8 cellular contexts compared by ENCODE assay signal in the genomic region with DNA sequence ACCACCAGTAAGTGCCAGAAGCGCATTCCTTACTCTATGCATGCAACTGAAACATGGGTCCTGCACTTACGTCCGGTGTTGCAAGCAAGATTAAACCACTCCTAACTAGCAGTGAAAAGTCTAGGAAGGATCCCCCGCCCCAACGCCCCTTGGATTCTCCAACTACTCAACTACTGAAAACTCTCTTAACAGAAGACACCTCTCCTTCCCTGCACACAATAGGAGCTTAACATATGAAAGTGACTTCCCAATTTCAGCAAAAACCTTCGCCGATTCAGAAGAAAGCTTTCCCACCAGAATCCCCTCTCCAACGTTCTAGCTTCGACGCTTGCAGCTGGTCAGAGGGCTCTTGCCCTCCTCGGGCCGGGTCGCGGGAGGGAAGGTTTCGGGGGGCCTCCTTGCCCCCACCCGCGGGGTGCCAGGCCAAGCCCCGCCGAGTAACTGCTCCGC. TPM values are rescaled to one million over a fixed set of nuclear protein-coding genes. Genes with fewer than 3 reads are reported as not detected.
DNase-seq lines count a peak whose midpoint lies in the region; ATAC-seq, FAIRE-seq and TF ChIP-seq lines count a peak whose summit lies in the region.

No MANE protein-coding gene starts in this region.

- no peaks in the 10 kb centered on the region for H3K9me2 ChIP-seq in OCI-LY7 (ENCODE audit: insufficient read depth, low read length)

- WGBS in A549 (ENCODE audit: missing lambda C conversion rate) = under 1% methylated on average over 13 of the region's 20 CpGs
- 0% methylated on average over 15 to 20 of the region's 20 CpGs for WGBS in lower leg skin, 2 donors

- TF ChIP-seq EP300 in A549 (IDR thresholded peaks at IDR 0.05) = no peak

- H3K4me3 ChIP-seq in A549 (peak overlapping the region; percentile 99), OCI-LY7 (ENCODE audit: low read depth, low read length, poor library complexity, severe bottlenecking) (peak overlapping the region; percentile 82), lower leg skin (ENCODE audit: low read depth, poor library complexity, severe bottlenecking) (peak overlapping the region; percentile 95)

- H3K4me1 Mint-ChIP-seq in type B pancreatic cell (ENCODE audit: unreplicated experiment) = peaks cover 13% of the 10 kb centered on the region

- H3K36me3 Mint-ChIP-seq in type B pancreatic cell = peaks cover 9% of the 10 kb centered on the region

- peak overlapping the region; percentile 90 for H2AFZ ChIP-seq in OCI-LY7 (ENCODE audit: low read length)

- TF ChIP-seq CTCF in A549 (IDR thresholded peaks at IDR 0.05) = no peak
- no peak for TF ChIP-seq CTCF in GM13977 (IDR thresholded peaks at IDR 0.05; ENCODE audit: extremely low read depth, insufficient read depth, missing control alignments)
- TF ChIP-seq CTCF in OCI-LY7 (conservative IDR thresholded peaks at IDR 0.05; ENCODE audit: low read length) = no peak
- TF ChIP-seq CTCF in lower leg skin (IDR thresholded peaks at IDR 0.05) = no peak
- no peak for TF ChIP-seq CTCF in type B pancreatic cell (conservative IDR thresholded peaks at IDR 0.05)

- no peaks in the 10 kb centered on the region for H3K9me3 Mint-ChIP-seq in type B pancreatic cell

- peak overlapping the region; percentile 98 for H3K27ac Mint-ChIP-seq in type B pancreatic cell

- CTCF ChIA-PET in A549 (lab: Yijun Ruan, JAX) = interaction anchor here (1.0 to 1.2 kb wide), 3 partner anchors 21 to 171 kb away, joined by 3 read pairs; no protein-coding TSS in a partner anchor
- CTCF ChIA-PET in OCI-LY7 (lab: Charles Lee; ENCODE audit: unreplicated experiment) = no interaction called here

- H3K27ac ChIP-seq in A549 (peak overlapping the region; percentile 96 to 100), OCI-LY7 (ENCODE audit: low read depth, low read length, poor library complexity, severe bottlenecking) (peak overlapping the region; percentile 85), caudate nucleus (ENCODE audit: low read depth, low read length) (peak overlapping the region; percentile 89)

- no peak for FAIRE-seq in A549 (lab: Jason Lieb, UNC)

- DNase-seq in A549 (ENCODE audit: low read depth in 1 of 2, low spot score in 1 of 2) = peak; percentile 14 to 26
- peak; percentile 34 for DNase-seq in GM13977 (ENCODE audit: low spot score)
- peak; percentile 55 for DNase-seq in OCI-LY7 (ENCODE audit: low spot score)
- DNase-seq in caudate nucleus (lab: John Stamatoyannopoulos, UW) = peak in 3 of 61 donors; percentile 32 to 44 (median 34)
- DNase-seq in lower leg skin (ENCODE audit: low spot score in 2 of 2) = peak in 1 of 2 donors; percentile 86
- DNase-seq in type B pancreatic cell (ENCODE audit: extremely low spot score, unreplicated experiment) = no peak

- TF ChIP-seq POLR2A in A549 (IDR thresholded peaks at IDR 0.05; ENCODE audit: low read length) = no peak
- no peak for TF ChIP-seq POLR2A in lower leg skin (IDR thresholded peaks at IDR 0.05)

- peak overlapping the region; percentile 99 for H3K4me3 Mint-ChIP-seq in type B pancreatic cell

- ATAC-seq in A549 = peak in 1 of 2 experiments; percentile 42; a peak in 3 of 6 replicates
- ATAC-seq in HG03442 (IDR thresholded peaks at IDR 0.05; ENCODE audit: unreplicated experiment) = no peak
- ATAC-seq in HG02763 (IDR thresholded peaks at IDR 0.05; ENCODE audit: unreplicated experiment) = no peak

- H3K27me3 Mint-ChIP-seq in type B pancreatic cell = peaks cover 8% of the 10 kb centered on the region

- H3K9me3 ChIP-seq in A549 (0 out of 3 replicates have a peak, but pooled peaks cover 6% of the 10 kb centered on the region), OCI-LY7 (ENCODE audit: low read length) (0 out of 2 replicates have a peak, but pooled peaks cover 5% of the 10 kb centered on the region)

- peaks cover 52% of the 10 kb centered on the region for H3K79me2 ChIP-seq in OCI-LY7 (ENCODE audit: insufficient read depth, low read depth, low read length)

- no peak for TF ChIP-seq RAD21 in A549 (conservative IDR thresholded peaks at IDR 0.05 in 1 of 2, IDR thresholded peaks at IDR 0.05 in 1 of 2)

- intact Hi-C loops in OCI-LY7 (cut with micrococcal nuclease; ENCODE audit: unreplicated experiment) (loop anchor here (1.0 to 5.0 kb wide), 3 partner anchors 138 to 503 kb away; a partner anchor contains a TSS), lower leg skin (cut with DNase I; ENCODE audit: low total_unique reads) (no loop called here)

- H3K4me1 ChIP-seq in A549 (peaks cover 27% of the 10 kb centered on the region), OCI-LY7 (ENCODE audit: insufficient read depth, low read length, poor library complexity, severe bottlenecking) (peaks cover 26% of the 10 kb centered on the region)

- H3K4me2 ChIP-seq in A549 = peak overlapping the region; percentile 93
- peak overlapping the region; percentile 75 for H3K4me2 ChIP-seq in OCI-LY7 (ENCODE audit: low read length)

- in situ Hi-C loops in GM13977 (cut with MboI; ENCODE audit: low pct_unique_long_range_greater_than_20kb, low sequenced_read_pairs, unreplicated experiment) = no loop called here

- peaks cover 36% of the 10 kb centered on the region for H3K36me3 ChIP-seq in OCI-LY7 (ENCODE audit: insufficient read depth, low read length)

- POLR2A ChIA-PET in A549 (lab: Yijun Ruan, JAX) (interaction anchor here (1.0 to 1.6 kb wide), 8 partner anchors 7 to 285 kb away, joined by 3 to 11 read pairs (median 4); a partner anchor contains a TSS), OCI-LY7 (lab: Charles Lee) (interaction anchor here (0.7 to 1.7 kb wide), 5 partner anchors 10 to 391 kb away, joined by 3 to 5 read pairs (median 3); no protein-coding TSS in a partner anchor)

- H4K20me1 ChIP-seq in OCI-LY7 (ENCODE audit: insufficient read depth, low read length) = peaks cover 21% of the 10 kb centered on the region; the same call in 1 of the 2 replicates

- BruUV-seq in OCI-LY7 (replicated peaks; lab: Mats Ljungman, UMichigan) = TSS peak; percentile 58

TF ChIP-seq in A549, 52 proteins besides CTCF, POLR2A, EP300 and RAD21:
- TF ChIP-seq EHF (CRISPR knock-in tag; IDR thresholded peaks at IDR 0.05) = no peak
- no peak for TF ChIP-seq HEYL (CRISPR knock-in tag; IDR thresholded peaks at IDR 0.05)
- TF ChIP-seq RFX5 (IDR thresholded peaks at IDR 0.05) = no peak
- TF ChIP-seq, protein P1, sequence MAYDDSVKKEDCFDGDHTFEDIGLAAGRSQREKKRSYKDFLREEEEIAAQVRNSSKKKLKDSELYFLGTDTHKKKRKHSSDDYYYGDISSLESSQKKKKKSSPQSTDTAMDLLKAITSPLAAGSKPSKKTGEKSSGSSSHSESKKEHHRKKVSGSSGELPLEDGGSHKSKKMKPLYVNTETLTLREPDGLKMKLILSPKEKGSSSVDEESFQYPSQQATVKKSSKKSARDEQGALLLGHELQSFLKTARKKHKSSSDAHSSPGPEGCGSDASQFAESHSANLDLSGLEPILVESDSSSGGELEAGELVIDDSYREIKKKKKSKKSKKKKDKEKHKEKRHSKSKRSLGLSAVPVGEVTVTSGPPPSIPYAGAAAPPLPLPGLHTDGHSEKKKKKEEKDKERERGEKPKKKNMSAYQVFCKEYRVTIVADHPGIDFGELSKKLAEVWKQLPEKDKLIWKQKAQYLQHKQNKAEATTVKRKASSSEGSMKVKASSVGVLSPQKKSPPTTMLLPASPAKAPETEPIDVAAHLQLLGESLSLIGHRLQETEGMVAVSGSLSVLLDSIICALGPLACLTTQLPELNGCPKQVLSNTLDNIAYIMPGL (CRISPR knock-in tag; IDR thresholded peaks at IDR 0.05; ENCODE audit: borderline replicate concordance) = no peak
- no peak for TF ChIP-seq JUNB (IDR thresholded peaks at IDR 0.05)
- TF ChIP-seq, protein P2, sequence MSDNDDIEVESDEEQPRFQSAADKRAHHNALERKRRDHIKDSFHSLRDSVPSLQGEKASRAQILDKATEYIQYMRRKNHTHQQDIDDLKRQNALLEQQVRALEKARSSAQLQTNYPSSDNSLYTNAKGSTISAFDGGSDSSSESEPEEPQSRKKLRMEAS (IDR thresholded peaks at IDR 0.05) = no peak
TF ChIP-seq in A549: peak in this region for 0.

RNA-seq across cellular contexts. Expression of a gene that starts 0.6 kb away (rescaled TPM):
- polyA plus RNA-seq in A549 (2011; rRNA removed) (57.2 and 69.1 TPM in 2 replicates), A549 (2017; fragmentation: RNase III; extraction: RNeasy Plus Mini Kit Qiagen cat#74134 plus additional on column Dnase treatment) (56.6 to 64.3 TPM (median 58.2 TPM) in 3 replicates)
- 20.6 and 23.6 TPM in 2 replicates for polyA plus RNA-seq in A549 (2012; cell fraction: cytosol; rRNA removed)
- polyA plus RNA-seq in A549 (2012; cell fraction: nucleus; rRNA removed) = 14.8 and 17.0 TPM in 2 replicates
- 16.8 and 24.3 TPM in 2 replicates for polyA minus RNA-seq in A549 (2011; rRNA and poly(A)+ RNA removed)
- total RNA-seq in OCI-LY7 (2014; rRNA removed; shearing (Covaris generic)) = 49.2 and 70.4 TPM in 2 replicates
- total RNA-seq in OCI-LY7 (2022) (56.5 and 56.9 TPM in 2 replicates), lower leg skin (10 to 100 TPM; 22.7 to 47.1 (median 33.2) TPM), type B pancreatic cell (ENCODE audit: low replicate concordance) (45.3 and 46.1 TPM in 2 replicates)

RNA-seq across cellular contexts. Expression of a gene that starts 9.8 kb away (rescaled TPM):
- polyA plus RNA-seq in A549 (2011; rRNA removed) = 0.09 and 0.15 TPM in 2 replicates
- polyA plus RNA-seq in A549 (2012; cell fraction: cytosol; rRNA removed) = 0.03 and 0.09 TPM in 2 replicates
- 0.39 and 0.41 TPM in 2 replicates for polyA plus RNA-seq in A549 (2012; cell fraction: nucleus; rRNA removed)
- polyA plus RNA-seq in A549 (2017; fragmentation: RNase III; extraction: RNeasy Plus Mini Kit Qiagen cat#74134 plus additional on column Dnase treatment) = 0.04 to 0.08 TPM (median 0.08 TPM) in 3 replicates
- 0.15 and 0.50 TPM in 2 replicates for polyA minus RNA-seq in A549 (2011; rRNA and poly(A)+ RNA removed)
- total RNA-seq in OCI-LY7 (2014; rRNA removed; shearing (Covaris generic)) = not detected in 2 replicates
- 3.3 and 3.7 TPM in 2 replicates for total RNA-seq in OCI-LY7 (2022)
- total RNA-seq in lower leg skin = 10 to 100 TPM in 1 of 4 donors, 1 to 10 TPM in 3; 2.3 to 13.0 (median 4.8) TPM
- 1.7 and 5.0 TPM in 2 replicates for total RNA-seq in type B pancreatic cell (ENCODE audit: low replicate concordance)
